Comparison of ENCODE assay signal across 11 cellular contexts in genomic region chr11:70324354-70325115, GRCh38. TPM values are rescaled to one million over a fixed set of nuclear protein-coding genes. Genes with fewer than 3 reads are reported as not detected.
A peak's percentile ranks its signal among the peaks of the same experiment; 100 is the strongest.
DNase-seq lines count a peak whose midpoint lies in the region; ATAC-seq and TF ChIP-seq lines count a peak whose summit lies in the region.
"Had no signal": no experiment of that assay in that cellular context is flagged by ENCODE, and none has a peak within 500 bp of the region (broad histone marks: within the 10 kb centered on the region; RNA-seq: fewer than 3 reads in every experiment).

No MANE protein-coding gene starts in this region.

- TF ChIP-seq RAD21 in SK-N-SH (IDR thresholded peaks at IDR 0.05; ENCODE audit: low read length), result no peak

- peaks cover 7% of the 10 kb centered on the region; the same call in 1 of the 2 replicates for H3K79me2 ChIP-seq in SK-N-SH (ENCODE audit: insufficient read depth)

- peaks cover 59% of the 10 kb centered on the region for H3K36me3 Mint-ChIP-seq in WTC11
- H3K36me3 Mint-ChIP-seq in neural crest cell (ENCODE audit: low read depth), result peaks cover 20% of the 10 kb centered on the region
- H3K36me3 Mint-ChIP-seq in MCF 10A (ENCODE audit: insufficient read depth, unreplicated experiment), result peaks cover 70% of the 10 kb centered on the region

- no peak overlapping the region for H2AFZ ChIP-seq in SK-N-SH (ENCODE audit: low read depth)

- CTCF ChIA-PET in WTC11 (lab: Charles Lee) (interaction anchor here (0.9 kb wide), 1 partner anchor 96 kb away, joined by 3 read pairs; no protein-coding TSS in a partner anchor), MCF 10A (lab: Yijun Ruan, JAX) (interaction anchor here (0.6 to 0.7 kb wide), 2 partner anchors 13 to 1176 kb away, joined by 3 read pairs; no protein-coding TSS in a partner anchor), SK-N-SH (lab: Yijun Ruan, JAX) (interaction anchor here (1.2 kb wide), 1 partner anchor 406 kb away, joined by 3 read pairs; no protein-coding TSS in a partner anchor)

- H3K27me3 ChIP-seq in SK-N-SH (ENCODE audit: insufficient read depth), result no peaks in the 10 kb centered on the region
- H3K27me3 ChIP-seq: SJCRH30 had no signal

- H3K4me2 ChIP-seq in SK-N-SH, result no peak overlapping the region

- H4K20me1 ChIP-seq in SK-N-SH (ENCODE audit: insufficient read depth), result no peaks in the 10 kb centered on the region

- peak overlapping the region in 1 of 2 experiments; percentile 25; a peak in 2 of 4 replicates for H3K27ac ChIP-seq in SK-N-SH (ENCODE audit: low read depth in 2 of 2, low read length in 1 of 2)
- H3K27ac ChIP-seq: SJCRH30 had no signal

- no peaks in the 10 kb centered on the region for H3F3A ChIP-seq in SK-N-SH (replicated peaks; ENCODE audit: insufficient read depth)

- H3K9me2 ChIP-seq in SK-N-SH, result no peaks in the 10 kb centered on the region

- H3K4me1 ChIP-seq in SK-N-SH (ENCODE audit: control insufficient read depth in 1 of 2, insufficient read depth in 2 of 2, low read depth in 1 of 2, low read length in 1 of 2), result peaks cover 0 to 7% of the 10 kb centered on the region in 2 experiments; a peak in 1 of 4 replicates
- H3K4me1 ChIP-seq: SJCRH30 had no signal

- no peak overlapping the region for H3K4me3 Mint-ChIP-seq in WTC11
- peak overlapping the region; percentile 4 for H3K4me3 Mint-ChIP-seq in neural crest cell
- no peak overlapping the region for H3K4me3 Mint-ChIP-seq in MCF 10A (ENCODE audit: unreplicated experiment)

- no peaks in the 10 kb centered on the region for H3K9me3 Mint-ChIP-seq in WTC11
- no peaks in the 10 kb centered on the region for H3K9me3 Mint-ChIP-seq in neural crest cell
- no peaks in the 10 kb centered on the region for H3K9me3 Mint-ChIP-seq in MCF 10A (ENCODE audit: unreplicated experiment)

- POLR2A ChIA-PET in WTC11 (lab: Charles Lee) (no interaction called here), MCF 10A (lab: Yijun Ruan, JAX) (no interaction called here), SK-N-SH (lab: Yijun Ruan, JAX) (no interaction called here)

- DNase-seq in GM03348 (ENCODE audit: low spot score) (peak; percentile 36), WTC11 (ENCODE audit: low spot score) (no peak), neural crest cell (ENCODE audit: low read depth, low spot score) (no peak), MCF 10A (ENCODE audit: unreplicated experiment) (no peak), SK-N-SH (no peak), LoVo (ENCODE audit: low spot score) (no peak)
- DNase-seq in activated CD4-positive, CD25-positive, alpha-beta regulatory T cell treated with anti-CD3 and anti-CD28 coated beads, Interleukin-2, amount 50 U/mL, for 72 hours, result no peak
- DNase-seq: NCI-H1436, SJCRH30 had no signal

- H3K27me3 Mint-ChIP-seq in WTC11 (ENCODE audit: low read depth) (no peaks in the 10 kb centered on the region), neural crest cell (ENCODE audit: low read depth) (no peaks in the 10 kb centered on the region), MCF 10A (ENCODE audit: insufficient read depth, unreplicated experiment) (no peaks in the 10 kb centered on the region)
- H3K27me3 Mint-ChIP-seq: progenitor cell of endocrine pancreas had no signal

- WGBS in SK-N-SH (ENCODE audit: low lambda C conversion rate), result 95% methylated on average over 10 of the region's 10 CpGs

- H3K9ac ChIP-seq in SK-N-SH, result no peak overlapping the region

- TF ChIP-seq CTCF in WTC11 (IDR thresholded peaks at IDR 0.05), result no peak
- TF ChIP-seq CTCF in neural crest cell (conservative IDR thresholded peaks at IDR 0.05), result no peak
- TF ChIP-seq CTCF in MCF 10A (IDR thresholded peaks at IDR 0.05; ENCODE audit: unreplicated experiment), result no peak
- no peak for TF ChIP-seq CTCF in SK-N-SH (IDR thresholded peaks at IDR 0.05)

- intact Hi-C loops in MCF 10A (cut with micrococcal nuclease), result no loop called here

- no peaks in the 10 kb centered on the region for H3K9me3 ChIP-seq in SK-N-SH
- H3K9me3 ChIP-seq: SJCRH30 had no signal

- TF ChIP-seq EP300 in SK-N-SH (IDR thresholded peaks at IDR 0.05; ENCODE audit: borderline replicate concordance in 1 of 2, low read depth in 1 of 2, low read length in 1 of 2), result no peak

- no TSS peak for BruUV-seq in MCF 10A (replicated peaks; lab: Mats Ljungman, UMichigan)

- H3K4me3 ChIP-seq in SK-N-SH (ENCODE audit: low read depth in 2 of 2, low read length in 1 of 2), result no peak overlapping the region
- H3K4me3 ChIP-seq: SJCRH30 had no signal

- H3K27ac Mint-ChIP-seq in WTC11 (peak overlapping the region; percentile 90; the same call in 1 of the 2 replicates), neural crest cell (ENCODE audit: unreplicated experiment) (peak overlapping the region; percentile 2), MCF 10A (ENCODE audit: low read depth, unreplicated experiment) (no peak overlapping the region)
- H3K27ac Mint-ChIP-seq: progenitor cell of endocrine pancreas had no signal

- ATAC-seq in GM21381 (IDR thresholded peaks at IDR 0.05; ENCODE audit: unreplicated experiment), result peak; percentile 53
- no peak for ATAC-seq in WTC11

- H3K4me1 Mint-ChIP-seq in WTC11 (peaks cover 9% of the 10 kb centered on the region), neural crest cell (peaks cover 31% of the 10 kb centered on the region), MCF 10A (ENCODE audit: insufficient read depth, unreplicated experiment) (peaks cover 8% of the 10 kb centered on the region)

- peaks cover 35 to 37% of the 10 kb centered on the region in 2 experiments for H3K36me3 ChIP-seq in SK-N-SH (replicated peaks in 1 of 2; ENCODE audit: control insufficient read depth in 1 of 2, insufficient read depth in 2 of 2, low read length in 1 of 2)

TF ChIP-seq in WTC11, 78 proteins besides CTCF, POLR2A, EP300 and RAD21 (continues in another document):
- TF ChIP-seq ZNF416 (CRISPR knock-in tag; IDR thresholded peaks at IDR 0.05) (no peak), SOX15 (CRISPR knock-in tag; IDR thresholded peaks at IDR 0.05) (no peak), ESRRA (CRISPR knock-in tag; IDR thresholded peaks at IDR 0.05; ENCODE audit: borderline replicate concordance) (no peak), ZNF263 (CRISPR knock-in tag; IDR thresholded peaks at IDR 0.05; ENCODE audit: low read depth) (no peak), AR (CRISPR knock-in tag; IDR thresholded peaks at IDR 0.05) (no peak), JAZF1 (CRISPR knock-in tag; IDR thresholded peaks at IDR 0.05) (no peak), ZNF423 (CRISPR knock-in tag; IDR thresholded peaks at IDR 0.05) (no peak), SMAD3 (CRISPR knock-in tag; IDR thresholded peaks at IDR 0.05; ENCODE audit: borderline replicate concordance) (no peak)

TF ChIP-seq in SK-N-SH, 30 proteins besides CTCF, POLR2A, EP300 and RAD21:
- TF ChIP-seq USF2 (IDR thresholded peaks at IDR 0.05; ENCODE audit: borderline replicate concordance, low read depth, low read length) (no peak), YY1 (IDR thresholded peaks at IDR 0.05; ENCODE audit: low read depth) (no peak), FOXJ3 (CRISPR knock-in tag; IDR thresholded peaks at IDR 0.05) (no peak), FOSL2 (IDR thresholded peaks at IDR 0.05; ENCODE audit: borderline replicate concordance, low read depth) (no peak), NRF1 (IDR thresholded peaks at IDR 0.05; ENCODE audit: low read depth, low read length) (no peak), RCOR1 (IDR thresholded peaks at IDR 0.05; ENCODE audit: low read length) (no peak), TAF1 (IDR thresholded peaks at IDR 0.05; ENCODE audit: borderline replicate concordance, low read depth, low read length) (no peak), MEF2A (IDR thresholded peaks at IDR 0.05; ENCODE audit: borderline replicate concordance, low read depth) (no peak), TCF12 (IDR thresholded peaks at IDR 0.05) (no peak), CHD2 (IDR thresholded peaks at IDR 0.05; ENCODE audit: low read length, partially characterized antibody) (no peak), SMC3 (IDR thresholded peaks at IDR 0.05; ENCODE audit: low read depth, low read length) (no peak), GATA2 (CRISPR knock-in tag; IDR thresholded peaks at IDR 0.05) (no peak), JUND (IDR thresholded peaks at IDR 0.05) (no peak), MXI1 (IDR thresholded peaks at IDR 0.05; ENCODE audit: low read depth, low read length) (no peak), SIN3A (IDR thresholded peaks at IDR 0.05; ENCODE audit: borderline replicate concordance, low read depth, low read length) (no peak), GABPA (IDR thresholded peaks at IDR 0.05; ENCODE audit: low read depth) (no peak), ZBTB33 (IDR thresholded peaks at IDR 0.05; ENCODE audit: borderline replicate concordance, low read depth) (no peak)

RNA-seq across cellular contexts. Expression of gene PPFIA1, which starts 54.0 kb away (rescaled TPM):
- 62.2 to 75.1 TPM (median 64.1 TPM) in 3 replicates for total RNA-seq in WTC11 (2021)
- total RNA-seq in neural crest cell, result 54.1 and 56.4 TPM in 2 replicates
- total RNA-seq in MCF 10A (2022), result 78.4 and 78.8 TPM in 2 replicates
- 35.6 and 37.4 TPM in 2 replicates for polyA plus RNA-seq in SK-N-SH (2012; rRNA removed)
- 17.9 and 23.3 TPM in 2 replicates for polyA plus RNA-seq in SK-N-SH (2012; cell fraction: cytosol; rRNA removed)
- 121 and 128 TPM in 2 replicates for polyA plus RNA-seq in SK-N-SH (2012; cell fraction: nucleus; rRNA removed)
